ENCODE assay signal across 8 cellular contexts in genomic region chr2:113437508-113438465, GRCh38. TPM values are rescaled to one million over a fixed set of nuclear protein-coding genes. Genes with fewer than 3 reads are reported as not detected.
DNase-seq lines count a peak whose midpoint lies in the region; ATAC-seq and TF ChIP-seq lines count a peak whose summit lies in the region.
"Not testable (repeated sequence)": the region's sequence is repeated elsewhere in the genome, so short reads cannot be mapped to it uniquely, and the experiment has no call there.

ZNG1B (plus strand) TSS chr2:113437691; CDS start chr2:113437869, 178 bp downstream.

- intact Hi-C loops in A673 (cut with micrococcal nuclease; ENCODE audit: unreplicated experiment): not testable (repeated sequence)

- in situ Hi-C loops in HAP-1 (cut with MboI; ENCODE audit: low sequenced_read_pairs): not testable (repeated sequence)

- POLR2A ChIA-PET in A673 (lab: Charles Lee; ENCODE audit: low non-redundant PET); SK-N-SH (lab: Yijun Ruan, JAX): not testable (repeated sequence)

- H2AFZ ChIP-seq in SK-N-SH (ENCODE audit: low read depth) (peak within 1 kb of the TSS; percentile 29; the same call in 1 of the 2 replicates), hepatocyte (peak within 1 kb of the TSS; percentile 9)
- not testable (repeated sequence) for H2AFZ ChIP-seq in neuron (ENCODE audit: low read depth, low read length)

- H3F3A ChIP-seq in SK-N-SH (replicated peaks; ENCODE audit: insufficient read depth): not testable (repeated sequence)

- not testable (repeated sequence) for H4K20me1 ChIP-seq in SK-N-SH (ENCODE audit: insufficient read depth); hepatocyte (ENCODE audit: insufficient read depth, poor library complexity, severe bottlenecking)

- not testable (repeated sequence) for H3K4me1 ChIP-seq in A673 (ENCODE audit: insufficient read depth, low read length, poor library complexity, severe bottlenecking); HAP-1; SK-N-SH (ENCODE audit: control insufficient read depth in 1 of 2, insufficient read depth in 2 of 2, low read depth in 1 of 2, low read length in 1 of 2); hepatocyte (ENCODE audit: insufficient read depth); neuron (ENCODE audit: insufficient read depth, low read length)

- not testable (repeated sequence) for DNase-seq in A673 (ENCODE audit: low spot score); SK-N-SH
- peak in 1 of 2 experiments; percentile 84 for DNase-seq in HAP-1 (ENCODE audit: low spot score in 2 of 2)
- peak; percentile 76 for DNase-seq in activated T-cell treated with anti-CD3 and anti-CD28 coated beads, Interleukin-2, amount 50 U/mL, for 4 hours
- peak; percentile 7 for DNase-seq in dermis blood vessel endothelial cell
- peak; percentile 65 for DNase-seq in hepatocyte (ENCODE audit: low spot score)
- peak; percentile 55 to 72 (median 62) for DNase-seq in stimulated activated CD4-positive, alpha-beta T cell treated with anti-CD3 and anti-CD28 coated beads, TNF-alpha, amount 100 ng/mL, for 1 hour (ENCODE audit: low read depth in 3 of 3, low spot score in 1 of 3)

- H3K4me3 Mint-ChIP-seq in activated T-cell treated with anti-CD3 and anti-CD28 coated beads, Interleukin-2, amount 50 U/mL, for 4 hours: peak within 1 kb of the TSS; percentile 95

- not testable (repeated sequence) for H3K27me3 ChIP-seq in A673 (replicated peaks; ENCODE audit: insufficient read depth, low read depth, low read length, poor library complexity); HAP-1 (ENCODE audit: low read depth); SK-N-SH (ENCODE audit: insufficient read depth); hepatocyte; neuron (ENCODE audit: insufficient read depth, low read length)

- not testable (repeated sequence) for TF ChIP-seq RAD21 in SK-N-SH (IDR thresholded peaks at IDR 0.05; ENCODE audit: low read length)

- H3K4me2 ChIP-seq in SK-N-SH: peak within 1 kb of the TSS; percentile 87
- peak within 1 kb of the TSS; percentile 72 for H3K4me2 ChIP-seq in hepatocyte

- 3% methylated on average over 14 of the region's 56 CpGs for WGBS in SK-N-SH (ENCODE audit: low lambda C conversion rate)
- WGBS in hepatocyte (ENCODE audit: low lambda C conversion rate, missing lambda C conversion rate): under 1% methylated on average over 24 of the region's 56 CpGs

- not testable (repeated sequence) for H3K79me2 ChIP-seq in SK-N-SH (ENCODE audit: insufficient read depth); hepatocyte

- not testable (repeated sequence) for H3K27me3 Mint-ChIP-seq in activated T-cell treated with anti-CD3 and anti-CD28 coated beads, Interleukin-2, amount 50 U/mL, for 4 hours (ENCODE audit: low read depth)

- not testable (repeated sequence) for H3K9me3 ChIP-seq in A673 (ENCODE audit: low read depth, low read length, poor library complexity, severe bottlenecking); HAP-1; SK-N-SH; hepatocyte (ENCODE audit: low read depth); neuron (ENCODE audit: low read length)

- TSS peak; percentile 53 for BruUV-seq in A673 (replicated peaks; lab: Mats Ljungman, UMichigan)

- CTCF ChIA-PET in A673 (lab: Charles Lee); SK-N-SH (lab: Yijun Ruan, JAX): not testable (repeated sequence)

- H3K36me3 Mint-ChIP-seq in activated T-cell treated with anti-CD3 and anti-CD28 coated beads, Interleukin-2, amount 50 U/mL, for 4 hours (ENCODE audit: insufficient read depth): not testable (repeated sequence)

- ATAC-seq in activated T-cell treated with anti-CD3 and anti-CD28 coated beads, Interleukin-2, amount 50 U/mL, for 4 hours: not testable (repeated sequence)

- H3K9ac ChIP-seq in SK-N-SH: peak within 1 kb of the TSS; percentile 68

- H3K36me3 ChIP-seq in A673 (ENCODE audit: insufficient read depth, low read length, poor library complexity, severe bottlenecking); HAP-1 (replicated peaks); SK-N-SH (replicated peaks in 1 of 2; ENCODE audit: control insufficient read depth in 1 of 2, insufficient read depth in 2 of 2, low read length in 1 of 2); hepatocyte (replicated peaks; ENCODE audit: insufficient read depth, low read depth); neuron (ENCODE audit: insufficient read depth, low read length): not testable (repeated sequence)

- H3K4me1 Mint-ChIP-seq in activated T-cell treated with anti-CD3 and anti-CD28 coated beads, Interleukin-2, amount 50 U/mL, for 4 hours (ENCODE audit: low read depth): not testable (repeated sequence)

- TF ChIP-seq CTCF in A673 (conservative IDR thresholded peaks at IDR 0.05; ENCODE audit: low read depth, low read length); SK-N-SH (IDR thresholded peaks at IDR 0.05); hepatocyte (IDR thresholded peaks at IDR 0.05; ENCODE audit: poor library complexity): not testable (repeated sequence)

- H3K9me2 ChIP-seq in SK-N-SH; hepatocyte (replicated peaks; ENCODE audit: insufficient read depth): not testable (repeated sequence)

- H3K27ac ChIP-seq in A673 (ENCODE audit: low read depth, low read length, poor library complexity, severe bottlenecking): not testable (repeated sequence)
- H3K27ac ChIP-seq in SK-N-SH (ENCODE audit: low read depth in 2 of 2, low read length in 1 of 2) (peak within 1 kb of the TSS in 1 of 2 experiments; percentile 47; a peak in 1 of 4 replicates), hepatocyte (peak within 1 kb of the TSS; percentile 94)

- not testable (repeated sequence) for H3K9me3 Mint-ChIP-seq in activated T-cell treated with anti-CD3 and anti-CD28 coated beads, Interleukin-2, amount 50 U/mL, for 4 hours

- peak within 1 kb of the TSS; percentile 52 for H3K4me3 ChIP-seq in A673 (ENCODE audit: low read depth, low read length, poor library complexity, severe bottlenecking)
- H3K4me3 ChIP-seq in HAP-1: peak within 1 kb of the TSS; percentile 40
- H3K4me3 ChIP-seq in SK-N-SH (ENCODE audit: low read depth in 2 of 2, low read length in 1 of 2): peak within 1 kb of the TSS; percentile 48 to 64
- peak within 1 kb of the TSS; percentile 7 for H3K4me3 ChIP-seq in hepatocyte
- H3K4me3 ChIP-seq in neuron (ENCODE audit: low read length): peak within 1 kb of the TSS; percentile 70

- TF ChIP-seq EP300 in SK-N-SH (IDR thresholded peaks at IDR 0.05; ENCODE audit: borderline replicate concordance in 1 of 2, low read depth in 1 of 2, low read length in 1 of 2): not testable (repeated sequence)

RNA-seq across cellular contexts. Expression of gene ZNG1B, which starts in this region (rescaled TPM):
- 54.6 and 65.5 TPM in 2 replicates for total RNA-seq in A673 (2021)
- polyA plus RNA-seq in SK-N-SH (2012; rRNA removed): 14.5 and 19.8 TPM in 2 replicates
- 22.9 and 46.1 TPM in 2 replicates for polyA plus RNA-seq in SK-N-SH (2012; cell fraction: cytosol; rRNA removed)
- polyA plus RNA-seq in SK-N-SH (2012; cell fraction: nucleus; rRNA removed): 9.0 and 17.3 TPM in 2 replicates
- 10 to 100 TPM; 45.8 to 50.1 (median 49.2) TPM for total RNA-seq in activated T-cell treated with anti-CD3 and anti-CD28 coated beads, Interleukin-2, amount 50 U/mL, for 4 hours
- total RNA-seq in dermis blood vessel endothelial cell: 28.6 and 28.9 TPM in 2 replicates
- total RNA-seq in hepatocyte: 43.8 and 46.3 TPM in 2 replicates
- 52.3 and 55.4 TPM in 2 replicates for polyA plus RNA-seq in hepatocyte

Comparison
In these comparisons a context has a peak if more than half of its experiments do, and no peak if none do; other contexts are left out.
1. H3K4me3 ChIP-seq: peak in every context shown above with its lines; median percentile 70 in neuron; 56 in SK-N-SH; 52 in A673; 40 in HAP-1; 7 in hepatocyte.